ENCODE assay signal across 12 cellular contexts in genomic region chr6:44238687-44239350, GRCh38. TPM values are rescaled to one million over a fixed set of nuclear protein-coding genes. Genes with fewer than 3 reads are reported as not detected.
A peak's percentile ranks its signal among the peaks of the same experiment; 100 is the strongest.
DNase-seq lines count a peak whose midpoint lies in the region; ATAC-seq, FAIRE-seq and TF ChIP-seq lines count a peak whose summit lies in the region.
"Had no signal": no experiment of that assay in that cellular context is flagged by ENCODE, and none has a peak within 500 bp of the region (broad histone marks: within the 10 kb centered on the region; RNA-seq: fewer than 3 reads in every experiment).

No MANE protein-coding gene starts in this region.

- BruUV-seq in GM12878 (replicated peaks; lab: Mats Ljungman, UMichigan): TSS peak; percentile 48

- no peak overlapping the region for H2AFZ ChIP-seq in GM12878 (ENCODE audit: control insufficient read depth, low read depth, low read length)

- RAD21 ChIA-PET in GM12878 (lab: Charles Lee; ENCODE audit: unreplicated experiment): interaction anchor here (1.8 kb wide), 1 partner anchor 142 kb away, joined by 10 read pairs; no protein-coding TSS in a partner anchor

- no peaks in the 10 kb centered on the region for H4K20me1 ChIP-seq in GM12878 (ENCODE audit: control insufficient read depth, insufficient read depth)

- SMC1A ChIA-PET in GM12878 (lab: Charles Lee; ENCODE audit: uncharacterized antibody, unreplicated experiment): interaction anchor here (2.4 kb wide), 1 partner anchor 11 kb away, joined by 6 read pairs; no protein-coding TSS in a partner anchor

- no peak for ATAC-seq in GM12878
- ATAC-seq in memory B cell (ENCODE audit: low read depth): no peak
- no peak for ATAC-seq in thoracic aorta (ENCODE audit: insufficient number of reproducible peaks, low FRiP score, low read depth)
- ATAC-seq in GM21619 (IDR thresholded peaks at IDR 0.05; ENCODE audit: unreplicated experiment): no peak
- no peak for ATAC-seq in GM18511 (IDR thresholded peaks at IDR 0.05; ENCODE audit: unreplicated experiment)

- TF ChIP-seq EP300 in GM12878 (IDR thresholded peaks at IDR 0.05; ENCODE audit: borderline replicate concordance in 1 of 2, control insufficient read depth in 1 of 2, low read depth in 2 of 2, low read length in 2 of 2): no peak

- TF ChIP-seq CTCF in GM12878 (IDR thresholded peaks at IDR 0.05 in 2 of 3, conservative IDR thresholded peaks at IDR 0.05 in 1 of 3; ENCODE audit: control insufficient read depth in 2 of 3, extremely low read depth in 1 of 3, insufficient read depth in 1 of 3, low read depth in 3 of 3, low read length in 3 of 3): no peak
- TF ChIP-seq CTCF in thoracic aorta (IDR thresholded peaks at IDR 0.05): no peak

- in situ Hi-C loops in GM12878 (cut with MboI): loop anchor here (5.0 to 10.0 kb wide), 2 partner anchors 67 to 134 kb away; no protein-coding TSS in a partner anchor

- H3K27me3 Mint-ChIP-seq in activated naive CD4-positive, alpha-beta T cell treated with anti-CD3 and anti-CD28 coated beads for 36 hours (ENCODE audit: low read depth): no peaks in the 10 kb centered on the region
- H3K27me3 Mint-ChIP-seq in memory B cell: no peaks in the 10 kb centered on the region

- H3K27ac ChIP-seq in GM12878 (ENCODE audit: control insufficient read depth, insufficient read depth) (no peak overlapping the region), thoracic aorta (peak overlapping the region; percentile 96 to 98)
- H3K27ac ChIP-seq: HL-60 had no signal

- CTCF ChIA-PET in activated naive CD4-positive, alpha-beta T cell treated with anti-CD3 and anti-CD28 coated beads for 36 hours (lab: Charles Lee): interaction anchor here (0.6 to 6.0 kb wide), 3 partner anchors 12 to 66 kb away, joined by 3 to 77 read pairs (median 14); partner anchors contain the start of gene SLC29A1
- CTCF ChIA-PET in GM12878 (lab: Yijun Ruan, JAX): interaction anchor here (1.4 to 6.4 kb wide), 6 partner anchors 15 to 87 kb away, joined by 3 to 117 read pairs (median 9); partner anchors contain the start of gene SLC29A1

- 81% methylated on average over 7 of the region's 7 CpGs for WGBS in GM12878 (ENCODE audit: insufficient coverage, insufficient replicate concordance, low lambda C conversion rate, missing lambda C conversion rate)

- H3K4me3 Mint-ChIP-seq in activated naive CD4-positive, alpha-beta T cell treated with anti-CD3 and anti-CD28 coated beads for 36 hours: peak overlapping the region; percentile 78
- peak overlapping the region; percentile 92 for H3K4me3 Mint-ChIP-seq in memory B cell

- no peak for DNase-seq in activated naive CD4-positive, alpha-beta T cell treated with anti-CD3 and anti-CD28 coated beads for 36 hours
- no peak for DNase-seq in activated naive CD4-positive, alpha-beta T cell (lab: John Stamatoyannopoulos, UW)
- DNase-seq in GM12878 (ENCODE audit: low read depth, low spot score): no peak
- no peak for DNase-seq in memory B cell (ENCODE audit: low spot score in 2 of 2)
- DNase-seq in thoracic aorta (ENCODE audit: low spot score): no peak
- no peak for DNase-seq in anterior cingulate cortex (lab: John Stamatoyannopoulos, UW)
- DNase-seq: BE2C, NCI-H2029 had no signal

- H3K79me2 ChIP-seq in GM12878 (ENCODE audit: control insufficient read depth, insufficient read depth, low read length): no peaks in the 10 kb centered on the region

- H3K9me3 ChIP-seq in GM12878 (replicated peaks; ENCODE audit: control insufficient read depth, insufficient read depth, low read length) (no peaks in the 10 kb centered on the region), thoracic aorta (no peaks in the 10 kb centered on the region)
- H3K9me3 ChIP-seq: BE2C had no signal

- TF ChIP-seq POLR2A in GM12878 (IDR thresholded peaks at IDR 0.05; ENCODE audit: low read depth, low read length): no peak

- no peak overlapping the region for H3K4me2 ChIP-seq in GM12878 (ENCODE audit: control insufficient read depth, insufficient read depth)

- H3K36me3 ChIP-seq in GM12878 (ENCODE audit: control insufficient read depth in 2 of 2, insufficient read depth in 2 of 2, low read length in 1 of 2): no peaks in the 10 kb centered on the region; a peak in 1 of 4 replicates
- H3K36me3 ChIP-seq in thoracic aorta: no peaks in the 10 kb centered on the region

- TF ChIP-seq RAD21 in GM12878 (IDR thresholded peaks at IDR 0.05; ENCODE audit: insufficient read depth, low read depth, low read length): no peak

- H3K27me3 ChIP-seq in GM12878 (replicated peaks in 1 of 2; ENCODE audit: control insufficient read depth in 2 of 2, insufficient read depth in 2 of 2, low read length in 1 of 2) (no peaks in the 10 kb centered on the region), thoracic aorta (replicated peaks; ENCODE audit: insufficient read depth) (no peaks in the 10 kb centered on the region)
- H3K27me3 ChIP-seq: BE2C had no signal

- H3K4me1 ChIP-seq in GM12878 (ENCODE audit: control insufficient read depth, insufficient read depth, low read length) (peaks cover 8% of the 10 kb centered on the region), thoracic aorta (ENCODE audit: control insufficient read depth in 1 of 2, low read depth in 2 of 2) (peaks cover 17 to 43% of the 10 kb centered on the region in 2 donors)

- intact Hi-C loops in activated naive CD4-positive, alpha-beta T cell treated with anti-CD3 and anti-CD28 coated beads for 36 hours (cut with micrococcal nuclease): loop anchor here (1.0 to 5.0 kb wide), 2 partner anchors 67 to 142 kb away; no protein-coding TSS in a partner anchor
- intact Hi-C loops in GM12878 (cut with micrococcal nuclease; ENCODE audit: unreplicated experiment): loop anchor here (1.0 kb wide), 1 partner anchor 67 kb away; no protein-coding TSS in a partner anchor

- no peak for FAIRE-seq in GM12878 (lab: Jason Lieb, UNC)

- POLR2A ChIA-PET in GM12878 (lab: Charles Lee): interaction anchor here (1.1 kb wide), 1 partner anchor 16 kb away, joined by 6 read pairs; the partner anchor contains the start of gene SLC29A1

- no peaks in the 10 kb centered on the region for H3K9me3 Mint-ChIP-seq in activated naive CD4-positive, alpha-beta T cell treated with anti-CD3 and anti-CD28 coated beads for 36 hours
- no peaks in the 10 kb centered on the region for H3K9me3 Mint-ChIP-seq in memory B cell

- H3K4me3 ChIP-seq in GM12878 (no peak overlapping the region), thoracic aorta (no peak overlapping the region)

- H3K27ac Mint-ChIP-seq in activated naive CD4-positive, alpha-beta T cell treated with anti-CD3 and anti-CD28 coated beads for 36 hours: no peak overlapping the region
- peak overlapping the region; percentile 98 for H3K27ac Mint-ChIP-seq in memory B cell

- H3K4me1 Mint-ChIP-seq in activated naive CD4-positive, alpha-beta T cell treated with anti-CD3 and anti-CD28 coated beads for 36 hours (ENCODE audit: low read depth): peaks cover 14% of the 10 kb centered on the region
- peaks cover 7% of the 10 kb centered on the region for H3K4me1 Mint-ChIP-seq in memory B cell

- no peak overlapping the region for H3K9ac ChIP-seq in GM12878 (ENCODE audit: control insufficient read depth, insufficient read depth, low read length)

- peaks cover 4% of the 10 kb centered on the region for H3K36me3 Mint-ChIP-seq in activated naive CD4-positive, alpha-beta T cell treated with anti-CD3 and anti-CD28 coated beads for 36 hours (ENCODE audit: low read depth)
- H3K36me3 Mint-ChIP-seq in memory B cell: no peaks in the 10 kb centered on the region

RNA-seq across cellular contexts. Expression of gene HSP90AB1, which starts 8.1 kb away (rescaled TPM):
- 1,000 to 10,000 TPM; 1,951 to 2,044 TPM for total RNA-seq in activated naive CD4-positive, alpha-beta T cell treated with anti-CD3 and anti-CD28 coated beads for 36 hours
- 295 and 318 TPM in 2 replicates for total RNA-seq in GM12878 (2013; cell fraction: nucleolus; rRNA removed)
- total RNA-seq in GM12878 (2014; rRNA removed) (1,125 and 1,245 TPM in 2 replicates), GM12878 (2014; rRNA removed; fragmentation: Illumina TruSeq; extraction: Trizol) (1,212 and 1,260 TPM in 2 replicates), GM12878 (2021) (1,166 and 1,167 TPM in 2 replicates), thoracic aorta (100 to 1,000 TPM; 405 to 695 TPM)
- polyA plus RNA-seq in GM12878 (2011; ENCODE audit: low read depth): 830 TPM
- polyA plus RNA-seq in GM12878 (2011; rRNA removed) (1,290 and 1,505 TPM in 2 replicates), GM12878 (2014; fragmentation: Illumina TruSeq; extraction: Trizol) (1,676 and 1,846 TPM in 2 replicates), GM12878 (2014; fragmentation: Nextera tagmentation; extraction: Ambion mirVana) (1,000 to 10,000 TPM; 1,089 to 1,682 TPM), GM12878 (2014; rRNA removed) (960 and 988 TPM in 2 replicates), GM12878 (2016; fragmentation: Nextera tagmentation; extraction: Ambion mirVana) (1,000 to 10,000 TPM; 1,078 to 1,109 TPM)
- 1,040 and 1,248 TPM in 2 replicates for polyA plus RNA-seq in GM12878 (2011; cell fraction: cytosol; rRNA removed)
- 565 and 804 TPM in 2 replicates for polyA plus RNA-seq in GM12878 (2011; cell fraction: nucleus; rRNA removed)
- 750 and 926 TPM in 2 replicates for polyA plus RNA-seq in GM12878 (2012)
- 1,120 and 1,147 TPM in 2 replicates for polyA minus RNA-seq in GM12878 (2011; rRNA and poly(A)+ RNA removed)
- 408 and 462 TPM in 2 replicates for polyA minus RNA-seq in GM12878 (2011; cell fraction: cytosol; rRNA and poly(A)+ RNA removed)
- 114 and 165 TPM in 2 replicates for polyA minus RNA-seq in GM12878 (2011; cell fraction: nucleus; rRNA and poly(A)+ RNA removed)

RNA-seq across cellular contexts. Expression of gene SLC29A1, which starts 15.4 kb away (rescaled TPM):
- 10 to 100 TPM; 32.7 to 33.4 TPM for total RNA-seq in activated naive CD4-positive, alpha-beta T cell treated with anti-CD3 and anti-CD28 coated beads for 36 hours
- total RNA-seq in GM12878 (2013; cell fraction: nucleolus; rRNA removed): 127 and 138 TPM in 2 replicates
- total RNA-seq in GM12878 (2014; rRNA removed) (54.7 and 63.9 TPM in 2 replicates), GM12878 (2014; rRNA removed; fragmentation: Illumina TruSeq; extraction: Trizol) (33.2 and 34.6 TPM in 2 replicates), GM12878 (2021) (71.7 and 79.5 TPM in 2 replicates), thoracic aorta (100 to 1,000 TPM; 132 to 172 TPM)
- polyA plus RNA-seq in GM12878 (2011; ENCODE audit: low read depth): 29.0 TPM
- polyA plus RNA-seq in GM12878 (2011; rRNA removed) (64.1 and 132 TPM in 2 replicates), GM12878 (2014; fragmentation: Illumina TruSeq; extraction: Trizol) (64.8 and 111 TPM in 2 replicates), GM12878 (2014; fragmentation: Nextera tagmentation; extraction: Ambion mirVana) (10 to 100 TPM in 1 of 2 experiments, 1 to 10 TPM in 1; 10.0 to 15.7 TPM), GM12878 (2014; rRNA removed) (120 and 121 TPM in 2 replicates), GM12878 (2016; fragmentation: Nextera tagmentation; extraction: Ambion mirVana) (100 to 1,000 TPM; 107 to 111 TPM)
- 183 and 202 TPM in 2 replicates for polyA plus RNA-seq in GM12878 (2011; cell fraction: cytosol; rRNA removed)
- polyA plus RNA-seq in GM12878 (2011; cell fraction: nucleus; rRNA removed): 406 and 468 TPM in 2 replicates
- 48.6 and 53.5 TPM in 2 replicates for polyA plus RNA-seq in GM12878 (2012)
- polyA minus RNA-seq in GM12878 (2011; rRNA and poly(A)+ RNA removed): 158 and 166 TPM in 2 replicates
- 37.8 and 38.3 TPM in 2 replicates for polyA minus RNA-seq in GM12878 (2011; cell fraction: cytosol; rRNA and poly(A)+ RNA removed)
- polyA minus RNA-seq in GM12878 (2011; cell fraction: nucleus; rRNA and poly(A)+ RNA removed): 58.9 and 105 TPM in 2 replicates

RNA-seq across cellular contexts. Expression of gene SLC35B2, which starts 18.5 kb away (rescaled TPM):
- total RNA-seq in activated naive CD4-positive, alpha-beta T cell treated with anti-CD3 and anti-CD28 coated beads for 36 hours: 1 to 10 TPM; 7.2 to 7.3 TPM
- total RNA-seq in GM12878 (2013; cell fraction: nucleolus; rRNA removed): 34.4 and 37.1 TPM in 2 replicates
- total RNA-seq in GM12878 (2014; rRNA removed) (34.1 and 35.1 TPM in 2 replicates), GM12878 (2014; rRNA removed; fragmentation: Illumina TruSeq; extraction: Trizol) (24.3 and 25.1 TPM in 2 replicates), GM12878 (2021) (33.5 and 35.8 TPM in 2 replicates), thoracic aorta (10 to 100 TPM; 19.9 to 33.3 TPM)
- 23.1 TPM for polyA plus RNA-seq in GM12878 (2011; ENCODE audit: low read depth)
- polyA plus RNA-seq in GM12878 (2011; rRNA removed) (19.7 and 32.2 TPM in 2 replicates), GM12878 (2014; fragmentation: Illumina TruSeq; extraction: Trizol) (23.9 and 35.2 TPM in 2 replicates), GM12878 (2014; fragmentation: Nextera tagmentation; extraction: Ambion mirVana) (10 to 100 TPM; 11.3 to 14.9 TPM), GM12878 (2014; rRNA removed) (45.2 and 45.4 TPM in 2 replicates), GM12878 (2016; fragmentation: Nextera tagmentation; extraction: Ambion mirVana) (10 to 100 TPM; 39.5 to 40.8 TPM)
- 48.8 and 53.9 TPM in 2 replicates for polyA plus RNA-seq in GM12878 (2011; cell fraction: cytosol; rRNA removed)
- 89.8 and 144 TPM in 2 replicates for polyA plus RNA-seq in GM12878 (2011; cell fraction: nucleus; rRNA removed)
- polyA plus RNA-seq in GM12878 (2012): 38.5 and 38.9 TPM in 2 replicates
- 17.3 and 33.3 TPM in 2 replicates for polyA minus RNA-seq in GM12878 (2011; rRNA and poly(A)+ RNA removed)
- polyA minus RNA-seq in GM12878 (2011; cell fraction: cytosol; rRNA and poly(A)+ RNA removed): 5.2 and 7.0 TPM in 2 replicates
- polyA minus RNA-seq in GM12878 (2011; cell fraction: nucleus; rRNA and poly(A)+ RNA removed): 19.7 and 27.3 TPM in 2 replicates

RNA-seq across cellular contexts. Expression of gene MYMX, which starts 22.1 kb away (rescaled TPM):
- not detected for total RNA-seq in activated naive CD4-positive, alpha-beta T cell treated with anti-CD3 and anti-CD28 coated beads for 36 hours
- total RNA-seq in GM12878 (2013; cell fraction: nucleolus; rRNA removed): not detected in 2 replicates
- total RNA-seq in GM12878 (2014; rRNA removed) (0.16 TPM in 1 of 2 replicates, not detected in the other), GM12878 (2014; rRNA removed; fragmentation: Illumina TruSeq; extraction: Trizol) (not detected in 2 replicates), GM12878 (2021) (not detected in 2 replicates), thoracic aorta (not detected)
- polyA plus RNA-seq in GM12878 (2011; ENCODE audit: low read depth): not detected
- polyA plus RNA-seq in GM12878 (2011; rRNA removed) (not detected in 2 replicates), GM12878 (2014; fragmentation: Illumina TruSeq; extraction: Trizol) (not detected in 2 replicates), GM12878 (2014; fragmentation: Nextera tagmentation; extraction: Ambion mirVana) (not detected), GM12878 (2014; rRNA removed) (0.18 TPM in 1 of 2 replicates, not detected in the other), GM12878 (2016; fragmentation: Nextera tagmentation; extraction: Ambion mirVana) (not detected)
- 0.12 and 0.30 TPM in 2 replicates for polyA plus RNA-seq in GM12878 (2011; cell fraction: cytosol; rRNA removed)
- polyA plus RNA-seq in GM12878 (2011; cell fraction: nucleus; rRNA removed): not detected in 2 replicates
- not detected in 2 replicates for polyA plus RNA-seq in GM12878 (2012)
- polyA minus RNA-seq in GM12878 (2011; rRNA and poly(A)+ RNA removed): not detected in 2 replicates
- polyA minus RNA-seq in GM12878 (2011; cell fraction: cytosol; rRNA and poly(A)+ RNA removed): not detected in 2 replicates
- not detected in 2 replicates for polyA minus RNA-seq in GM12878 (2011; cell fraction: nucleus; rRNA and poly(A)+ RNA removed)
- total RNA-seq: mononuclear cell had no signal

RNA-seq across cellular contexts. Expression of gene NFKBIE, which starts 26.5 kb away (rescaled TPM):
- total RNA-seq in activated naive CD4-positive, alpha-beta T cell treated with anti-CD3 and anti-CD28 coated beads for 36 hours: 1 to 10 TPM; 9.1 to 9.6 TPM
- total RNA-seq in GM12878 (2013; cell fraction: nucleolus; rRNA removed): 127 and 202 TPM in 2 replicates
- total RNA-seq in GM12878 (2014; rRNA removed) (45.1 and 47.0 TPM in 2 replicates), GM12878 (2014; rRNA removed; fragmentation: Illumina TruSeq; extraction: Trizol) (39.5 and 43.2 TPM in 2 replicates), GM12878 (2021) (53.6 and 57.0 TPM in 2 replicates), thoracic aorta (10 to 100 TPM in 1 of 2 donors, 1 to 10 TPM in 1; 5.5 to 10.6 TPM)
- polyA plus RNA-seq in GM12878 (2011; ENCODE audit: low read depth): 13.6 TPM
- polyA plus RNA-seq in GM12878 (2011; rRNA removed) (106 and 126 TPM in 2 replicates), GM12878 (2014; fragmentation: Illumina TruSeq; extraction: Trizol) (34.5 and 38.1 TPM in 2 replicates), GM12878 (2014; fragmentation: Nextera tagmentation; extraction: Ambion mirVana) (10 to 100 TPM; 10.4 to 26.0 TPM), GM12878 (2014; rRNA removed) (52.4 and 60.3 TPM in 2 replicates), GM12878 (2016; fragmentation: Nextera tagmentation; extraction: Ambion mirVana) (10 to 100 TPM; 30.4 to 30.6 TPM)
- 111 and 125 TPM in 2 replicates for polyA plus RNA-seq in GM12878 (2011; cell fraction: cytosol; rRNA removed)
- 154 TPM in 2 replicates for polyA plus RNA-seq in GM12878 (2011; cell fraction: nucleus; rRNA removed)
- 36.7 and 71.2 TPM in 2 replicates for polyA plus RNA-seq in GM12878 (2012)
- 61.6 and 113 TPM in 2 replicates for polyA minus RNA-seq in GM12878 (2011; rRNA and poly(A)+ RNA removed)
- 36.5 and 58.5 TPM in 2 replicates for polyA minus RNA-seq in GM12878 (2011; cell fraction: cytosol; rRNA and poly(A)+ RNA removed)
- polyA minus RNA-seq in GM12878 (2011; cell fraction: nucleus; rRNA and poly(A)+ RNA removed): 67.9 and 93.8 TPM in 2 replicates
